29 cellular contexts compared by ENCODE assay signal in genomic region chr6:154986787-154987235, GRCh38. TPM values are rescaled to one million over a fixed set of nuclear protein-coding genes. Genes with fewer than 3 reads are reported as not detected.
DNase-seq lines count a peak whose midpoint lies in the region; ATAC-seq, FAIRE-seq and TF ChIP-seq lines count a peak whose summit lies in the region.
"Had no signal": no experiment of that assay in that cellular context is flagged by ENCODE, and none has a peak within 500 bp of the region (broad histone marks: within the 10 kb centered on the region; RNA-seq: fewer than 3 reads in every experiment).

No MANE protein-coding gene starts in this region.

- H3K4me3 ChIP-seq in GM12878 = no peak overlapping the region
- no peak overlapping the region for H3K4me3 ChIP-seq in small intestine (ENCODE audit: low read depth in 1 of 2, low read length in 2 of 2)
- H3K4me3 ChIP-seq: BLaER1 treated with 17β-estradiol and CSF1 and Interleukin-3, amounts not matched to agents 10 nM and 100 nM; GM23338; PC-9; SJCRH30; testis; vagina had no signal

- SMC1A ChIA-PET in GM12878 (lab: Charles Lee; ENCODE audit: uncharacterized antibody, unreplicated experiment) = interaction anchor here (0.8 to 1.2 kb wide), 2 partner anchors 31 to 55 kb away, joined by 3 read pairs; no protein-coding TSS in a partner anchor

- H4K20me1 ChIP-seq in GM12878 (ENCODE audit: control insufficient read depth, insufficient read depth) = no peaks in the 10 kb centered on the region
- H4K20me1 ChIP-seq: BLaER1 treated with 17β-estradiol and CSF1 and Interleukin-3, amounts not matched to agents 10 nM and 100 nM had no signal

- TF ChIP-seq CTCF in GM12878 (IDR thresholded peaks at IDR 0.05 in 2 of 3, conservative IDR thresholded peaks at IDR 0.05 in 1 of 3; ENCODE audit: control insufficient read depth in 2 of 3, extremely low read depth in 1 of 3, insufficient read depth in 1 of 3, low read depth in 3 of 3, low read length in 3 of 3) = no peak

- intact Hi-C loops in GM12878 (cut with micrococcal nuclease; ENCODE audit: unreplicated experiment) = no loop called here

- DNase-seq in SIG-M5 treated with dmso at 0.1 percent for 504 hours (lab: John Stamatoyannopoulos, UW; ENCODE audit: unreplicated experiment) = peak; percentile 5
- DNase-seq in SIG-M5 (lab: John Stamatoyannopoulos, UW) = no peak
- peak; percentile 37 for DNase-seq in NOMO-1 treated with dmso at 0.1 percent for 144 hours (lab: John Stamatoyannopoulos, UW; ENCODE audit: unreplicated experiment)
- DNase-seq in GM12878 (ENCODE audit: low read depth, low spot score) = no peak
- peak; percentile 73 for DNase-seq in small intestine
- DNase-seq in stimulated activated CD4-positive, alpha-beta T cell treated with anti-CD3 and anti-CD28 coated beads, Interleukin-15, amount 100 ng/mL, for 24 hours = no peak
- no peak for DNase-seq in GM19238 (ENCODE audit: insufficient read length, low spot score)
- DNase-seq: activated CD4-positive, alpha-beta T cell treated with anti-CD3 and anti-CD28 coated beads, Interleukin-2, amount 50 U/mL, for 48 hours; activated gamma-delta T cell treated with Interleukin-2 at 50 U/mL for 16 hours; amniotic stem cell; effector CD4-positive, alpha-beta T cell; left cardiac atrium; NCI-H1092; NCI-H2081; NCI-H524; nephron progenitor cell; PC-9; stimulated activated CD4-positive, alpha-beta T cell treated with anti-CD3 and anti-CD28 coated beads, Interleukin-1b, Interleukin-23, amount 100 ng/mL, for 48 hours; stimulated activated naive B cell treated with anti-CD40 and anti-IgM and Interleukin-4, amounts not matched to agents 10 μg/mL and 1 μg/mL and 100 μg/mL, for 72 hours; T-helper 2 cell; testis had no signal

- H3K27me3 ChIP-seq in GM12878 (replicated peaks in 1 of 2; ENCODE audit: control insufficient read depth in 2 of 2, insufficient read depth in 2 of 2, low read length in 1 of 2) (no peaks in the 10 kb centered on the region), small intestine (ENCODE audit: control insufficient read depth in 2 of 2, insufficient read depth in 2 of 2, low read length in 2 of 2) (no peaks in the 10 kb centered on the region)
- H3K27me3 ChIP-seq: BLaER1 treated with 17β-estradiol and CSF1 and Interleukin-3, amounts not matched to agents 10 nM and 100 nM; SJCRH30; testis; vagina had no signal

- H3K4me1 ChIP-seq in GM12878 (ENCODE audit: control insufficient read depth, insufficient read depth, low read length) = no peaks in the 10 kb centered on the region
- no peaks in the 10 kb centered on the region for H3K4me1 ChIP-seq in small intestine (ENCODE audit: control insufficient read depth in 2 of 2, insufficient read depth in 1 of 2, low read depth in 1 of 2, low read length in 1 of 2)
- H3K4me1 ChIP-seq: testis, vagina had no signal

- no peak overlapping the region for H3K4me2 ChIP-seq in GM12878 (ENCODE audit: control insufficient read depth, insufficient read depth)
- H3K4me2 ChIP-seq: GM23338, PC-9 had no signal

- H3K36me3 ChIP-seq in GM12878 (ENCODE audit: control insufficient read depth in 2 of 2, insufficient read depth in 2 of 2, low read length in 1 of 2) (no peaks in the 10 kb centered on the region), small intestine (ENCODE audit: control insufficient read depth in 2 of 2, insufficient read depth in 2 of 2, low read length in 2 of 2) (peaks cover 0 to 3% of the 10 kb centered on the region in 2 donors)
- H3K36me3 ChIP-seq: BLaER1 treated with 17β-estradiol and CSF1 and Interleukin-3, amounts not matched to agents 10 nM and 100 nM; SJCRH30; vagina had no signal

- in situ Hi-C loops in GM12878 (cut with MboI) = no loop called here

- ATAC-seq in GM12878 (no peak), GM19455 (IDR thresholded peaks at IDR 0.05; ENCODE audit: unreplicated experiment) (no peak)
- ATAC-seq: GM23338; left cardiac atrium; stimulated activated naive B cell treated with anti-CD40 and anti-IgM and Interleukin-4, amounts not matched to agents 10 μg/mL and 1 μg/mL and 100 μg/mL, for 72 hours; WTC11 had no signal

- no peak overlapping the region for H2AFZ ChIP-seq in GM12878 (ENCODE audit: control insufficient read depth, low read depth, low read length)
- H2AFZ ChIP-seq: GM23338, PC-9 had no signal

- no TSS peak for BruUV-seq in GM12878 (replicated peaks; lab: Mats Ljungman, UMichigan)

- TF ChIP-seq RAD21 in GM12878 (IDR thresholded peaks at IDR 0.05; ENCODE audit: insufficient read depth, low read depth, low read length) = no peak

- no peak for TF ChIP-seq POLR2A in GM12878 (IDR thresholded peaks at IDR 0.05; ENCODE audit: low read depth, low read length)

- TF ChIP-seq EP300 in GM12878 (IDR thresholded peaks at IDR 0.05; ENCODE audit: borderline replicate concordance in 1 of 2, control insufficient read depth in 1 of 2, low read depth in 2 of 2, low read length in 2 of 2) = no peak

- no peak overlapping the region for H3K27ac ChIP-seq in GM12878 (ENCODE audit: control insufficient read depth, insufficient read depth)
- no peak overlapping the region for H3K27ac ChIP-seq in small intestine (ENCODE audit: low read depth in 1 of 2, low read length in 1 of 2)
- H3K27ac ChIP-seq: BLaER1 treated with 17β-estradiol and CSF1 and Interleukin-3, amounts not matched to agents 10 nM and 100 nM; PC-9; SJCRH30; testis; vagina had no signal

- no peaks in the 10 kb centered on the region for H3K79me2 ChIP-seq in GM12878 (ENCODE audit: control insufficient read depth, insufficient read depth, low read length)

- H3K9me3 ChIP-seq in GM12878 (replicated peaks; ENCODE audit: control insufficient read depth, insufficient read depth, low read length) (no peaks in the 10 kb centered on the region), small intestine (ENCODE audit: control insufficient read depth, low read depth) (no peaks in the 10 kb centered on the region)
- H3K9me3 ChIP-seq: SJCRH30, testis, vagina had no signal

- H3K9ac ChIP-seq in GM12878 (ENCODE audit: control insufficient read depth, insufficient read depth, low read length) = no peak overlapping the region
- H3K9ac ChIP-seq: BLaER1 treated with 17β-estradiol and CSF1 and Interleukin-3, amounts not matched to agents 10 nM and 100 nM had no signal

- RAD21 ChIA-PET in GM12878 (lab: Charles Lee; ENCODE audit: unreplicated experiment) = no interaction called here

- 48% methylated on average over 4 of the region's 4 CpGs for WGBS in GM12878 (ENCODE audit: insufficient coverage, insufficient replicate concordance, low lambda C conversion rate, missing lambda C conversion rate)
- WGBS in small intestine, 3 donors = 11 to 43% (median 27%) methylated on average over 4 of the region's 4 CpGs

- no peak for FAIRE-seq in GM12878 (lab: Jason Lieb, UNC)
- no peak for FAIRE-seq in small intestine (lab: Jason Lieb, UNC)
- FAIRE-seq: D721Med, GM19239 had no signal

- CTCF ChIA-PET in GM12878 (lab: Yijun Ruan, JAX) = interaction anchor here (1.3 to 2.2 kb wide), 2 partner anchors 24 to 311 kb away, joined by 3 to 4 read pairs; no protein-coding TSS in a partner anchor

- POLR2A ChIA-PET in GM12878 (lab: Charles Lee) = interaction anchor here (0.5 kb wide), 1 partner anchor 191 kb away, joined by 5 read pairs; no protein-coding TSS in a partner anchor

TF ChIP-seq in GM12878, 131 proteins besides CTCF, POLR2A, EP300 and RAD21:
- TF ChIP-seq SPI1 (IDR thresholded peaks at IDR 0.05; ENCODE audit: borderline replicate concordance, insufficient read depth, low read depth, low read length) (peak; percentile 41; the same call in 1 of the 2 replicates), CBFB (IDR thresholded peaks at IDR 0.05; ENCODE audit: low read depth) (no peak)

RNA-seq across cellular contexts. Expression of gene TIAM2, which starts 8.3 kb away (rescaled TPM):
- 31.2 and 35.5 TPM in 2 replicates for total RNA-seq in GM12878 (2013; cell fraction: nucleolus; rRNA removed)
- total RNA-seq in GM12878 (2014; rRNA removed) (2.0 and 2.5 TPM in 2 replicates), GM12878 (2014; rRNA removed; fragmentation: Illumina TruSeq; extraction: Trizol) (2.5 and 3.1 TPM in 2 replicates), GM12878 (2021) (2.5 TPM in 2 replicates)
- 3.3 TPM for polyA plus RNA-seq in GM12878 (2011; ENCODE audit: low read depth)
- polyA plus RNA-seq in GM12878 (2011; rRNA removed) (10.5 and 12.0 TPM in 2 replicates), GM12878 (2014; fragmentation: Illumina TruSeq; extraction: Trizol) (2.0 and 2.3 TPM in 2 replicates), GM12878 (2014; fragmentation: Nextera tagmentation; extraction: Ambion mirVana) (1 to 10 TPM; 1.1 to 1.4 TPM), GM12878 (2014; rRNA removed) (1.7 and 2.3 TPM in 2 replicates), GM12878 (2016; fragmentation: Nextera tagmentation; extraction: Ambion mirVana) (1 to 10 TPM; 1.8 to 2.6 TPM), small intestine (10 to 100 TPM in 2 of 3 donors, 1 to 10 TPM in 1; 7.8 to 34.4 (median 19.2) TPM)
- polyA plus RNA-seq in GM12878 (2011; cell fraction: cytosol; rRNA removed) = 8.5 and 11.8 TPM in 2 replicates
- 14.7 and 21.6 TPM in 2 replicates for polyA plus RNA-seq in GM12878 (2011; cell fraction: nucleus; rRNA removed)
- polyA plus RNA-seq in GM12878 (2012) = 4.8 and 5.9 TPM in 2 replicates
- 7.1 and 9.8 TPM in 2 replicates for polyA minus RNA-seq in GM12878 (2011; rRNA and poly(A)+ RNA removed)
- polyA minus RNA-seq in GM12878 (2011; cell fraction: cytosol; rRNA and poly(A)+ RNA removed) = 3.5 and 3.8 TPM in 2 replicates
- polyA minus RNA-seq in GM12878 (2011; cell fraction: nucleus; rRNA and poly(A)+ RNA removed) = 6.8 and 11.3 TPM in 2 replicates

Comparison
In these comparisons a context has a peak if more than half of its experiments do, and no peak if none do; other contexts are left out.
1. DNase-seq: peak in SIG-M5 treated with dmso at 0.1 percent for 504 hours (single experiment), NOMO-1 treated with dmso at 0.1 percent for 144 hours (single experiment) and small intestine (single experiment); none in SIG-M5 (single experiment), GM12878 (single experiment), stimulated activated CD4-positive, alpha-beta T cell treated with anti-CD3 and anti-CD28 coated beads, Interleukin-15, amount 100 ng/mL, for 24 hours (single experiment) and GM19238 (single experiment).